Comparison of ENCODE assay signal across 16 cellular contexts in genomic region chr11:130773436-130773835, GRCh38.
"Had no signal": no experiment of that assay in that cellular context is flagged by ENCODE, and none has a peak within 500 bp of the region (broad histone marks: within the 10 kb centered on the region; RNA-seq: fewer than 3 reads in every experiment).

No MANE protein-coding gene starts in this region.

- H3K36me3 ChIP-seq: brain microvascular endothelial cell, gastroesophageal sphincter, prostate gland, right lobe of liver, suprapubic skin, upper lobe of left lung had no signal

- H3K9me3 Mint-ChIP-seq: activated naive CD4-positive, alpha-beta T cell treated with anti-CD3 and anti-CD28 coated beads, Interleukin-2, amount 50 U/mL, for 24 hours had no signal

- H3K4me1 ChIP-seq: prostate gland, right lobe of liver, upper lobe of left lung had no signal

- H3K4me3 ChIP-seq: gastroesophageal sphincter, prostate gland, right lobe of liver, suprapubic skin, upper lobe of left lung had no signal

- H3K27me3 ChIP-seq: brain microvascular endothelial cell, gastroesophageal sphincter, right lobe of liver, suprapubic skin, upper lobe of left lung had no signal

- H3K4me1 Mint-ChIP-seq: activated naive CD4-positive, alpha-beta T cell treated with anti-CD3 and anti-CD28 coated beads, Interleukin-2, amount 50 U/mL, for 24 hours; naive B cell; stimulated activated naive B cell treated with anti-CD40 and anti-IgM and Interleukin-4, amounts not matched to agents 10 μg/mL and 1 μg/mL and 100 μg/mL, for 72 hours had no signal

- H3K9me3 ChIP-seq: gastroesophageal sphincter, prostate gland, right lobe of liver, suprapubic skin, upper lobe of left lung had no signal

- DNase-seq: activated CD4-positive, CD25-positive, alpha-beta regulatory T cell; activated effector memory CD4-positive, alpha-beta T cell treated with Interleukin-2 at 50 U/mL for 16 hours; amniotic stem cell; brain microvascular endothelial cell; cerebellar nuclear complex; left ventricle myocardium superior; naive B cell; right lobe of liver; stimulated activated CD4-positive, alpha-beta T cell treated with anti-CD3 and anti-CD28 coated beads, Interleukin-2, amount 100 ng/mL, for 24 hours; stimulated activated naive B cell treated with anti-CD40 and anti-IgM and Interleukin-4, amounts not matched to agents 10 μg/mL and 1 μg/mL and 100 μg/mL, for 72 hours; upper lobe of left lung had no signal

- H3K36me3 Mint-ChIP-seq: activated naive CD4-positive, alpha-beta T cell treated with anti-CD3 and anti-CD28 coated beads, Interleukin-2, amount 50 U/mL, for 24 hours; mesothelial cell of epicardium; naive B cell; stimulated activated naive B cell treated with anti-CD40 and anti-IgM and Interleukin-4, amounts not matched to agents 10 μg/mL and 1 μg/mL and 100 μg/mL, for 72 hours had no signal

- ATAC-seq: right lobe of liver; stimulated activated naive B cell treated with anti-CD40 and anti-IgM and Interleukin-4, amounts not matched to agents 10 μg/mL and 1 μg/mL and 100 μg/mL, for 72 hours had no signal

- H3K27ac ChIP-seq: prostate gland, right lobe of liver had no signal

- H3K27ac Mint-ChIP-seq: activated naive CD4-positive, alpha-beta T cell treated with anti-CD3 and anti-CD28 coated beads, Interleukin-2, amount 50 U/mL, for 24 hours; mesothelial cell of epicardium; naive B cell; stimulated activated naive B cell treated with anti-CD40 and anti-IgM and Interleukin-4, amounts not matched to agents 10 μg/mL and 1 μg/mL and 100 μg/mL, for 72 hours had no signal

- H3K4me3 Mint-ChIP-seq: activated naive CD4-positive, alpha-beta T cell treated with anti-CD3 and anti-CD28 coated beads, Interleukin-2, amount 50 U/mL, for 24 hours; mesothelial cell of epicardium; naive B cell; stimulated activated naive B cell treated with anti-CD40 and anti-IgM and Interleukin-4, amounts not matched to agents 10 μg/mL and 1 μg/mL and 100 μg/mL, for 72 hours had no signal
